8 cellular contexts compared by ENCODE assay signal in genomic region chr15:62390793-62391543, GRCh38. TPM values are rescaled to one million over a fixed set of nuclear protein-coding genes. Genes with fewer than 3 reads are reported as not detected.
DNase-seq lines count a peak whose midpoint lies in the region; ATAC-seq, FAIRE-seq and TF ChIP-seq lines count a peak whose summit lies in the region.

No MANE protein-coding gene starts in this region.

- H2BK15ac ChIP-seq in H1 (ENCODE audit: low read length): no peak overlapping the region

- no peak overlapping the region for H3K27ac ChIP-seq in H1 (ENCODE audit: low read depth, low read length)

- no peak overlapping the region for H4K91ac ChIP-seq in H1 (replicated peaks; ENCODE audit: insufficient read length, low read length)

- H3K36me3 ChIP-seq in H1 (ENCODE audit: control insufficient read depth in 2 of 4, insufficient read depth in 4 of 4, low read length in 3 of 4): no peaks in the 10 kb centered on the region

- no peak for FAIRE-seq in H1 (lab: Jason Lieb, UNC)

- CTCF ChIA-PET in H1 (lab: Charles Lee; ENCODE audit: partially characterized antibody): interaction anchor here (0.6 to 2.2 kb wide), 13 partner anchors 11 to 274 kb away, joined by 3 to 12 read pairs (median 5); no protein-coding TSS in a partner anchor

- H3K56ac ChIP-seq in H1 (replicated peaks; ENCODE audit: insufficient read length, low read depth, low read length): no peak overlapping the region

- no peak overlapping the region for H3K23ac ChIP-seq in H1 (ENCODE audit: insufficient read length)

- peaks cover 21 to 30% of the 10 kb centered on the region in 2 donors for H3K27me3 Mint-ChIP-seq in stimulated activated naive B cell treated with anti-CD40 and anti-IgM and Interleukin-4, amounts not matched to agents 10 μg/mL and 1 μg/mL and 100 μg/mL, for 72 hours

- peaks cover 0 to 6% (median under 1%) of the 10 kb centered on the region in 4 experiments; a peak in 3 of 7 replicates for H3K4me1 ChIP-seq in H1 (replicated peaks in 1 of 4; ENCODE audit: control insufficient read depth in 3 of 4, insufficient read depth in 4 of 4, low read length in 3 of 4)

- H3K79me1 ChIP-seq in H1 (ENCODE audit: low read depth, low read length): no peaks in the 10 kb centered on the region

- peaks cover 18% of the 10 kb centered on the region; the same call in 1 of the 2 replicates for H3K23me2 ChIP-seq in H1 (ENCODE audit: low read depth, low read length)

- no peaks in the 10 kb centered on the region for H3K9me3 ChIP-seq in H1 (ENCODE audit: insufficient read depth in 2 of 2, low read depth in 1 of 2, low read length in 1 of 2)

- H3K9ac ChIP-seq in H1 (replicated peaks in 1 of 4; ENCODE audit: extremely low read depth in 1 of 4, low read depth in 3 of 4, low read length in 3 of 4): peak overlapping the region; percentile 35 to 84 (median 50); a peak in 6 of 7 replicates

- H3K14ac ChIP-seq in H1 (ENCODE audit: insufficient read length): no peak overlapping the region

- no peak overlapping the region for H2BK5ac ChIP-seq in H1 (ENCODE audit: low read depth, low read length)

- no peak overlapping the region for H2BK20ac ChIP-seq in H1 (ENCODE audit: low read length)

- POLR2A ChIA-PET in H1 (lab: Charles Lee; ENCODE audit: partially characterized antibody): interaction anchor here (0.9 to 1.6 kb wide), 3 partner anchors 12 to 28 kb away, joined by 3 to 4 read pairs (median 3); no protein-coding TSS in a partner anchor

- H3K4me1 Mint-ChIP-seq in stimulated activated naive B cell treated with anti-CD40 and anti-IgM and Interleukin-4, amounts not matched to agents 10 μg/mL and 1 μg/mL and 100 μg/mL, for 72 hours: peaks cover 12 to 21% of the 10 kb centered on the region in 2 donors

- no peak for TF ChIP-seq POLR2A in H1 (IDR thresholded peaks at IDR 0.05; ENCODE audit: control extremely low read depth in 1 of 2, low read depth in 2 of 2, low read length in 2 of 2)

- 2% methylated on average over 39 of the region's 53 CpGs; no CpG with 5 or more reads in 1 of the 2 experiments for WGBS in H1 (ENCODE audit: extremely low coverage in 1 of 2, insufficient coverage in 1 of 2, insufficient read length in 1 of 2, insufficient replicate concordance in 2 of 2, low coverage in 1 of 2, low lambda C conversion rate in 2 of 2, missing lambda C conversion rate in 1 of 2), 2 experiments

- no peak overlapping the region for H3K4ac ChIP-seq in H1 (replicated peaks; ENCODE audit: insufficient read length, low read depth, low read length)

- peak overlapping the region; percentile 73 for H3K27ac Mint-ChIP-seq in stimulated activated naive B cell treated with anti-CD40 and anti-IgM and Interleukin-4, amounts not matched to agents 10 μg/mL and 1 μg/mL and 100 μg/mL, for 72 hours

- H2BK12ac ChIP-seq in H1 (ENCODE audit: low read depth, low read length): 0 out of 2 replicates have a peak overlapping the region, but pooled peaks have one; percentile 39

- TF ChIP-seq CTCF in AG10803 (conservative IDR thresholded peaks at IDR 0.05; ENCODE audit: low read length): no peak; the same call in 1 of the 2 replicates
- TF ChIP-seq CTCF in H1 (IDR thresholded peaks at IDR 0.05; ENCODE audit: control extremely low read depth in 1 of 3, insufficient read depth in 1 of 3, low read depth in 1 of 3, low read length in 3 of 3): no peak

- H4K20me1 ChIP-seq in H1 (replicated peaks in 1 of 2; ENCODE audit: control insufficient read depth in 1 of 2, insufficient read depth in 2 of 2, low read length in 2 of 2): peaks cover 2 to 5% of the 10 kb centered on the region in 2 experiments

- DNase-seq in AG10803 (ENCODE audit: low read depth) (peak; percentile 34), H1 (ENCODE audit: low read depth in 1 of 2, low spot score in 2 of 2) (peak in 1 of 2 experiments; percentile 79), lung microvascular endothelial cell (ENCODE audit: low read depth in 2 of 2) (peak; percentile 46 to 54), NOMO-1 treated with dmso at 0.1 percent for 144 hours (lab: John Stamatoyannopoulos, UW; ENCODE audit: unreplicated experiment) (no peak)
- DNase-seq in Jurkat, Clone E6-1 (ENCODE audit: low read depth, low spot score): peak; percentile 2
- DNase-seq in activated CD4-positive, alpha-beta T cell treated with anti-CD3 and anti-CD28 coated beads, Interleukin-2, amount 50 U/mL, for 1 hour: peak; percentile 2
- peak; percentile 2 for DNase-seq in stimulated activated naive B cell treated with anti-CD40 and anti-IgM and Interleukin-4, amounts not matched to agents 10 μg/mL and 1 μg/mL and 100 μg/mL, for 72 hours

- H3K4me3 ChIP-seq in AG10803 (ENCODE audit: low read length) (peak overlapping the region; percentile 97), H1 (ENCODE audit: extremely low read depth in 1 of 4, insufficient read depth in 2 of 4, low read depth in 3 of 4, low read length in 4 of 4) (peak overlapping the region; percentile 56 to 99 (median 94))
- peak overlapping the region; percentile 76 for H3K4me3 ChIP-seq in Jurkat, Clone E6-1 (ENCODE audit: low read length)

- TF ChIP-seq EP300 in H1 (IDR thresholded peaks at IDR 0.05; ENCODE audit: borderline replicate concordance in 1 of 2, low read depth in 2 of 2, low read length in 2 of 2): no peak

- H2AK5ac ChIP-seq in H1 (ENCODE audit: low read depth, low read length): no peak overlapping the region

- no peaks in the 10 kb centered on the region for H3K36me3 Mint-ChIP-seq in stimulated activated naive B cell treated with anti-CD40 and anti-IgM and Interleukin-4, amounts not matched to agents 10 μg/mL and 1 μg/mL and 100 μg/mL, for 72 hours

- TF ChIP-seq RAD21 in H1 (IDR thresholded peaks at IDR 0.05 in 1 of 2, conservative IDR thresholded peaks at IDR 0.05 in 1 of 2; ENCODE audit: low read depth in 2 of 2, low read length in 2 of 2): no peak; a peak in 1 of 4 replicates

- H2AFZ ChIP-seq in H1 (ENCODE audit: low read length): peak overlapping the region; percentile 71; the same call in 1 of the 2 replicates

- no peaks in the 10 kb centered on the region for H3K9me3 Mint-ChIP-seq in stimulated activated naive B cell treated with anti-CD40 and anti-IgM and Interleukin-4, amounts not matched to agents 10 μg/mL and 1 μg/mL and 100 μg/mL, for 72 hours

- H3K18ac ChIP-seq in H1 (ENCODE audit: extremely low read depth, low read length): no peak overlapping the region; the same call in 1 of the 2 replicates

- H3K27me3 ChIP-seq in H1 (replicated peaks in 1 of 4; ENCODE audit: control insufficient read depth in 3 of 4, extremely low read depth in 1 of 4, insufficient read depth in 3 of 4, low read length in 3 of 4): peaks cover 1 to 10% (median 9%) of the 10 kb centered on the region in 4 experiments; a peak in 6 of 7 replicates

- no peak overlapping the region for H2BK120ac ChIP-seq in H1 (replicated peaks; ENCODE audit: low read depth, low read length)

- H4K8ac ChIP-seq in H1 (ENCODE audit: extremely low read depth, insufficient read depth, low read length): peak overlapping the region; percentile 18

- peak; percentile 31 for ATAC-seq in GM18867 (IDR thresholded peaks at IDR 0.05; ENCODE audit: unreplicated experiment)
- peak; percentile 43 to 44 for ATAC-seq in stimulated activated naive B cell treated with anti-CD40 and anti-IgM and Interleukin-4, amounts not matched to agents 10 μg/mL and 1 μg/mL and 100 μg/mL, for 72 hours (replicated peaks)

- H3K4me3 Mint-ChIP-seq in stimulated activated naive B cell treated with anti-CD40 and anti-IgM and Interleukin-4, amounts not matched to agents 10 μg/mL and 1 μg/mL and 100 μg/mL, for 72 hours: peak overlapping the region; percentile 93 to 98

- H3K79me2 ChIP-seq in H1 (ENCODE audit: control insufficient read depth in 1 of 2, insufficient read depth in 2 of 2, low read length in 2 of 2): peaks cover 0 to 22% of the 10 kb centered on the region in 2 experiments; a peak in 2 of 4 replicates

- H4K5ac ChIP-seq in H1 (ENCODE audit: insufficient read length, low read depth, low read length): no peak overlapping the region

- H3K4me2 ChIP-seq in H1 (ENCODE audit: insufficient read depth in 1 of 2, low read depth in 2 of 2, low read length in 2 of 2): peak overlapping the region; percentile 74 to 96

TF ChIP-seq in H1, 55 proteins besides CTCF, POLR2A, EP300 and RAD21:
- TF ChIP-seq EZH2 (IDR thresholded peaks at IDR 0.05; ENCODE audit: low read depth, low read length, severe bottlenecking): peak; percentile 17
- no peak for TF ChIP-seq NANOG (IDR thresholded peaks at IDR 0.05; ENCODE audit: insufficient read depth, low read depth, low read length, poor library complexity, severe bottlenecking)
- TF ChIP-seq TCF12 (IDR thresholded peaks at IDR 0.05; ENCODE audit: low read depth, low read length): no peak
- 0 out of 2 replicates have a peak, but pooled peaks have one; percentile 22 for TF ChIP-seq TAF1 (IDR thresholded peaks at IDR 0.05; ENCODE audit: low read depth, low read length)
- no peak for TF ChIP-seq CHD2 (IDR thresholded peaks at IDR 0.05; ENCODE audit: low read length)
- TF ChIP-seq ASH2L (IDR thresholded peaks at IDR 0.05; ENCODE audit: low read length): peak; percentile 42
- TF ChIP-seq ZNF274 (IDR thresholded peaks at IDR 0.05; ENCODE audit: borderline replicate concordance, extremely low read depth, low read length): no peak
TF ChIP-seq in H1: peak in this region for 3.

RNA-seq across cellular contexts. Expression of gene TLN2, which starts 0.6 kb away (rescaled TPM):
- polyA plus RNA-seq in Jurkat, Clone E6-1 (2012; ENCODE audit: insufficient read depth, insufficient read length): 7.3 TPM
- 24.2 and 24.7 TPM in 2 replicates for total RNA-seq in H1 (2021; fragmentation: NEBNext Ultra II Directional; extraction: Animal tissue kit (Norgen Biotek cat#: 25700))
- 7.4 and 9.5 TPM in 2 replicates for polyA plus RNA-seq in H1 (2011; rRNA removed)
- polyA plus RNA-seq in H1 (2011; cell fraction: cytosol; rRNA removed): 7.5 TPM
- 22.3 TPM for polyA plus RNA-seq in H1 (2011; cell fraction: nucleus; rRNA removed)
- polyA plus RNA-seq in H1 (2012, experiment 1 of 2): 10.3 to 13.4 TPM (median 11.9 TPM) in 4 replicates
- 2.6 TPM for polyA plus RNA-seq in H1 (2012, experiment 2 of 2)
- 7.3 TPM for polyA plus RNA-seq in H1 (2013, experiment 1 of 2)
- 7.0 TPM for polyA plus RNA-seq in H1 (2013, experiment 2 of 2)
- 35.1 and 37.5 TPM in 2 replicates for polyA minus RNA-seq in H1 (2011; rRNA and poly(A)+ RNA removed)
- 17.6 TPM for polyA minus RNA-seq in H1 (2011; cell fraction: cytosol; rRNA and poly(A)+ RNA removed)
- 36.5 TPM for polyA minus RNA-seq in H1 (2011; cell fraction: nucleus; rRNA and poly(A)+ RNA removed)
- total RNA-seq in lung microvascular endothelial cell: 0.44 and 1.2 TPM in 2 replicates

Comparison
In these comparisons a context has a peak if more than half of its experiments do, and no peak if none do; other contexts are left out.
1. RNA of gene TLN2, which starts 0.6 kb away (total RNA-seq): 24.2 to 24.7 TPM in H1; 0.44 to 1.2 TPM in lung microvascular endothelial cell; every median in the first group is over 10 times any median in the second.
2. Peak in every context shown above with its lines, with median percentiles within 50 percentile points of each other: H3K4me3 ChIP-seq.